8 cellular contexts compared by ENCODE assay signal in the genomic region with DNA sequence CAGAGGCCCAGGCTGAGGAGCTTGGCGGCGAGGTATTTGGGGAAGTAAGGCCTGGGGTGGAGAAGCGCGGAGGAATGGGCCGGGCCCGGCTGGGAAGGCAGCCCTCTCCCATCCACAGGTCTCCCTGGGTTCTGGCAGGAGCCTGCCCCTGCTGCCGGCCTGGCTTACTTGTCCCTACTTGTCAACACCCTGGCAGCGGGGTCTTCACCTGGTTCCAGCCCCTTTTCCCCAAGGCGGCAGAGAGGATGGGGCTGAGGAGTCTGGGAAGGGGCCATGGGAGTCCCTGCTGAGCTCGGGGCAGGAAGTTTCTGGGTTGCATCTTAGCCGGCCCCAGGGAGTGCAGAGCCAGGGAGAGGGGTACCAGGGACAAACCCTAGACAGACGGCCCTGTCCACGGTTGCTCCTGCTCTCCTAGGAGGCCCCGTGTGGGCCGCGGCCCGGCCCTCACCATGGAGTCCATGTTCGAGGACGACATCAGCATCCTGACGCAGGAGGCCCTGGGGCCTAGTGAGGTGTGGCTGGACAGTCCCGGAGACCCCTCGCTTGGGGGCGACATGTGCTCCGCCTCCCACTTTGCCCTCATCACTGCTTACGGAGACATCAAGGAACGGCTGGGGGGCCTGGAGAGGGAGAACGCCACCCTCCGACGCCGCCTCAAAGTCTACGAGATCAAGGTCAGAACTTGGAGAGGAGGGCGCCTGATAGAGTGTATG. TPM values are rescaled to one million over a fixed set of nuclear protein-coding genes. Genes with fewer than 3 reads are reported as not detected.
DNase-seq lines count a peak whose midpoint lies in the region; ATAC-seq and TF ChIP-seq lines count a peak whose summit lies in the region.

No MANE protein-coding gene starts in this region.

- CTCF ChIA-PET in activated naive CD4-positive, alpha-beta T cell treated with anti-CD3 and anti-CD28 coated beads, Interleukin-2, amount 10 ng/mL, durations not matched to agents 7 days and 5 days (lab: Charles Lee) = interaction anchor here (1.2 to 7.5 kb wide), 5 partner anchors 12 to 46 kb away, joined by 3 to 128 read pairs (median 3); no protein-coding TSS in a partner anchor

- peak overlapping the region; percentile 72 for H3K4me3 Mint-ChIP-seq in activated naive CD4-positive, alpha-beta T cell treated with anti-CD3 and anti-CD28 coated beads, Interleukin-2, amount 10 ng/mL, durations not matched to agents 7 days and 5 days

- DNase-seq in activated naive CD4-positive, alpha-beta T cell treated with anti-CD3 and anti-CD28 coated beads, Interleukin-2, amount 10 ng/mL, durations not matched to agents 7 days and 5 days = no peak
- no peak for DNase-seq in activated naive CD4-positive, alpha-beta T cell treated with Interleukin-2 at 50 U/mL for 16 hours
- DNase-seq in astrocyte of the hippocampus (ENCODE audit: low read depth, low spot score) (peak; percentile 29), lung (ENCODE audit: low spot score) (no peak), tibial nerve (ENCODE audit: low spot score in 2 of 2) (no peak), iPS-NIHi11 (ENCODE audit: low spot score) (no peak), posterior vena cava (ENCODE audit: low spot score) (no peak)

- WGBS in lung, 2 donors = 45 to 52% methylated on average over 32 of the region's 32 CpGs
- 54 to 63% methylated on average over 23 to 27 of the region's 32 CpGs for WGBS in tibial nerve, 2 donors

- no peak for ATAC-seq in lung (ENCODE audit: insufficient read depth, low FRiP score)
- no peak for ATAC-seq in HG02840 (IDR thresholded peaks at IDR 0.05; ENCODE audit: low FRiP score, unreplicated experiment)

- H3K27ac ChIP-seq in lung (ENCODE audit: low read depth in 1 of 2, low read length in 1 of 2) = peak overlapping the region; percentile 68 to 89
- peak overlapping the region; percentile 88 to 93 (median 91) for H3K27ac ChIP-seq in tibial nerve

- H3K4me1 ChIP-seq in lung (ENCODE audit: control insufficient read depth in 2 of 2, insufficient read depth in 2 of 2, low read length in 2 of 2) (peaks cover 0 to 23% of the 10 kb centered on the region in 2 donors), tibial nerve (peaks cover 0 to 33% (median 12%) of the 10 kb centered on the region in 4 donors)

- no peak for TF ChIP-seq POLR2A in tibial nerve (IDR thresholded peaks at IDR 0.05)

- no peaks in the 10 kb centered on the region for H3K9me3 ChIP-seq in lung (ENCODE audit: control insufficient read depth in 2 of 2, insufficient read depth in 1 of 2, low read length in 1 of 2)
- no peaks in the 10 kb centered on the region for H3K9me3 ChIP-seq in tibial nerve

- peaks cover 3 to 23% of the 10 kb centered on the region in 2 donors for H3K36me3 ChIP-seq in lung (ENCODE audit: control insufficient read depth in 2 of 2, insufficient read depth in 2 of 2, low read length in 2 of 2)
- H3K36me3 ChIP-seq in tibial nerve = peaks cover 0 to 26% (median 0%) of the 10 kb centered on the region in 3 donors

- H3K9me3 Mint-ChIP-seq in activated naive CD4-positive, alpha-beta T cell treated with anti-CD3 and anti-CD28 coated beads, Interleukin-2, amount 10 ng/mL, durations not matched to agents 7 days and 5 days = no peaks in the 10 kb centered on the region

- peaks cover 44% of the 10 kb centered on the region for H3K4me1 Mint-ChIP-seq in activated naive CD4-positive, alpha-beta T cell treated with anti-CD3 and anti-CD28 coated beads, Interleukin-2, amount 10 ng/mL, durations not matched to agents 7 days and 5 days

- no peak overlapping the region for H3K27ac Mint-ChIP-seq in activated naive CD4-positive, alpha-beta T cell treated with anti-CD3 and anti-CD28 coated beads, Interleukin-2, amount 10 ng/mL, durations not matched to agents 7 days and 5 days

- no peaks in the 10 kb centered on the region for H3K36me3 Mint-ChIP-seq in activated naive CD4-positive, alpha-beta T cell treated with anti-CD3 and anti-CD28 coated beads, Interleukin-2, amount 10 ng/mL, durations not matched to agents 7 days and 5 days

- intact Hi-C loops in posterior vena cava (cut with DNase I) = loop anchor here in 1 of 2 donors (5.0 kb wide), 1 partner anchor 116 kb away; no protein-coding TSS in a partner anchor

- TF ChIP-seq CTCF in lung (IDR thresholded peaks at IDR 0.05; ENCODE audit: control extremely low read depth, extremely low read depth) = no peak
- TF ChIP-seq CTCF in tibial nerve (IDR thresholded peaks at IDR 0.05) = no peak

- no peak for TF ChIP-seq EP300 in tibial nerve (IDR thresholded peaks at IDR 0.05)

- H3K4me3 ChIP-seq in lung = no peak overlapping the region
- peak overlapping the region; percentile 91 to 99 (median 92) for H3K4me3 ChIP-seq in tibial nerve

- peaks cover 28% of the 10 kb centered on the region for H3K27me3 Mint-ChIP-seq in activated naive CD4-positive, alpha-beta T cell treated with anti-CD3 and anti-CD28 coated beads, Interleukin-2, amount 10 ng/mL, durations not matched to agents 7 days and 5 days

- H3K27me3 ChIP-seq in lung (ENCODE audit: control insufficient read depth, insufficient read depth) (no peaks in the 10 kb centered on the region), tibial nerve (no peaks in the 10 kb centered on the region)

RNA-seq across cellular contexts. Expression of gene TBKBP1, which starts 1.9 kb away (rescaled TPM):
- 10 to 100 TPM in 1 of 2 donors, 1 to 10 TPM in 1; 9.0 to 12.1 TPM for total RNA-seq in lung
- polyA plus RNA-seq in lung = 10 to 100 TPM; 12.2 to 14.0 TPM
- 10 to 100 TPM in 2 of 4 donors, 1 to 10 TPM in 2; 6.3 to 24.6 (median 9.8) TPM for total RNA-seq in tibial nerve
- total RNA-seq in posterior vena cava = 10 to 100 TPM; 10.7 to 13.8 TPM

RNA-seq across cellular contexts. Expression of gene TBX21, which starts 37.2 kb away (rescaled TPM):
- total RNA-seq in lung (1 to 10 TPM in 1 of 2 donors, under 1 TPM in 1; 0.77 to 2.0 TPM), tibial nerve (1 to 10 TPM in 3 of 4 donors, not detected in 1; 1.9 to 3.3 (median 2.1) TPM), posterior vena cava (under 1 TPM; 0.48 to 0.65 TPM)
- under 1 TPM; 0.53 to 0.82 TPM for polyA plus RNA-seq in lung

RNA-seq across cellular contexts. Expression of gene KPNB1, which starts 46.1 kb away (rescaled TPM):
- total RNA-seq in lung = 100 to 1,000 TPM; 205 to 258 TPM
- 100 to 1,000 TPM in 1 of 2 donors, 10 to 100 TPM in 1; 40.1 to 112 TPM for polyA plus RNA-seq in lung
- total RNA-seq in tibial nerve = 100 to 1,000 TPM; 164 to 205 (median 181) TPM
- 100 to 1,000 TPM; 193 to 198 TPM for total RNA-seq in posterior vena cava
